ENCODE assay signal across 9 cellular contexts in the genomic region with DNA sequence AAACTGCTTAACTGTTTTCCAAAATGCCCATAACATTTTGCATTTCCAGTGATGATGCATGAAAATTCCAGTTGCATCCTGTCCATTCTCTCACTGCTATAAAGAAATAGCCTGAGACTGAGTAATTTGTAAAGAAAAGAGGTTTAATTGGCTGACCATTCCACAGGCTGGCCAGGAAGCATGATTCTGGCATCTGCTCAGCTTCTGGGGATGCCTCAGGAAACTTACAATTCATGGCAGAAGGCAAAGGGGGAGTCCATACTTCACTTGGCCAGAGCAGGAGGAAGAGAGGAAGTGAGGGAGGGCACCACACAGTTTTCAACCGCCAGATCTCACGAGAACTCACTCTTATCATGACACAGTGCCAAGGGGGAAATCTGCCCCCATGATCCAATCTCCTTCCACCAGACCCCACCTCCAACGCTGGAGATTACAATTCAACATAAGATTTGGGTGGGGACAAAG. TPM values are rescaled to one million over a fixed set of nuclear protein-coding genes. Genes with fewer than 3 reads are reported as not detected.
DNase-seq lines count a peak whose midpoint lies in the region; ATAC-seq and TF ChIP-seq lines count a peak whose summit lies in the region.
"Had no signal": no experiment of that assay in that cellular context is flagged by ENCODE, and none has a peak within 500 bp of the region (broad histone marks: within the 10 kb centered on the region; RNA-seq: fewer than 3 reads in every experiment).

No MANE protein-coding gene starts in this region.

- H3K27ac Mint-ChIP-seq in neural crest cell (ENCODE audit: unreplicated experiment): no peak overlapping the region

- TF ChIP-seq CTCF in mammary epithelial cell (conservative IDR thresholded peaks at IDR 0.05 in 1 of 2, IDR thresholded peaks at IDR 0.05 in 1 of 2; ENCODE audit: extremely low read depth in 1 of 2, insufficient read depth in 1 of 2, low read depth in 1 of 2, low read length in 2 of 2) (no peak), neural crest cell (conservative IDR thresholded peaks at IDR 0.05) (no peak)

- no peaks in the 10 kb centered on the region for H3K27me3 Mint-ChIP-seq in neural crest cell (ENCODE audit: low read depth)

- H3K4me3 Mint-ChIP-seq in neural crest cell: peak overlapping the region; percentile 5

- peaks cover 17% of the 10 kb centered on the region for H3K36me3 Mint-ChIP-seq in neural crest cell (ENCODE audit: low read depth)

- 97% methylated on average over 3 of the region's 3 CpGs for WGBS in mammary epithelial cell (ENCODE audit: low coverage, missing lambda C conversion rate)

- H3K9me3 ChIP-seq in mammary epithelial cell (replicated peaks; ENCODE audit: insufficient read depth, low read length): no peaks in the 10 kb centered on the region

- dilution Hi-C loops in mammary epithelial cell (cut with HindIII; ENCODE audit: low sequenced_read_pairs): no loop called here

- H3K4me2 ChIP-seq in mammary epithelial cell (ENCODE audit: insufficient read depth, low read depth, low read length): peak overlapping the region; percentile 97

- H3K4me1 Mint-ChIP-seq in neural crest cell: peaks cover 46% of the 10 kb centered on the region

- H3K9ac ChIP-seq in mammary epithelial cell (ENCODE audit: insufficient read depth, low read length): no peak overlapping the region

- no peaks in the 10 kb centered on the region for H3K27me3 ChIP-seq in mammary epithelial cell (ENCODE audit: insufficient read depth, low read length)

- intact Hi-C loops in mammary epithelial cell (cut with micrococcal nuclease): loop anchor here (2.0 kb wide), 1 partner anchor 22 kb away; no protein-coding TSS in a partner anchor

- no peaks in the 10 kb centered on the region for H4K20me1 ChIP-seq in mammary epithelial cell (ENCODE audit: insufficient read depth, low read length)

- no peak overlapping the region for H3K4me3 ChIP-seq in mammary epithelial cell (replicated peaks in 1 of 3; ENCODE audit: insufficient read depth in 1 of 3, low read depth in 2 of 3, low read length in 3 of 3)

- CTCF ChIA-PET in mammary epithelial cell (lab: Charles Lee; ENCODE audit: low non-redundant PET): interaction anchor here (0.7 kb wide), 1 partner anchor 14 kb away, joined by 4 read pairs; no protein-coding TSS in a partner anchor

- H3K36me3 ChIP-seq in mammary epithelial cell (ENCODE audit: insufficient read depth, low read length): no peaks in the 10 kb centered on the region

- H2AFZ ChIP-seq in mammary epithelial cell (ENCODE audit: low read depth, low read length): peak overlapping the region; percentile 50

- ATAC-seq in GM18873 (IDR thresholded peaks at IDR 0.05; ENCODE audit: low FRiP score, unreplicated experiment): no peak

- in situ Hi-C loops in mammary epithelial cell (cut with MboI; ENCODE audit: low sequenced_read_pairs in 2 of 2): no loop called here

- DNase-seq in EH (ENCODE audit: low read depth) (peak; percentile 93), OCI-M1 (lab: John Stamatoyannopoulos, UW) (peak; percentile 88), mammary epithelial cell (peak; percentile 66), neural crest cell (ENCODE audit: low read depth, low spot score) (no peak), NCI-H69 (lab: John Stamatoyannopoulos, UW) (no peak), mesenteric fat pad (ENCODE audit: low spot score) (no peak), NCI-H1436 treated with DMSO at 0.1 percent for 48 hours (lab: John Stamatoyannopoulos, UW) (no peak)

- no TSS peak for BruUV-seq in mammary epithelial cell (replicated peaks; lab: Mats Ljungman, UMichigan)

- H3K9me3 Mint-ChIP-seq in neural crest cell: no peaks in the 10 kb centered on the region

- H3K4me1 ChIP-seq in mammary epithelial cell (ENCODE audit: insufficient read depth, low read length): peaks cover 34% of the 10 kb centered on the region

- H3K79me2 ChIP-seq in mammary epithelial cell (ENCODE audit: insufficient read depth, low read length): peaks cover 13% of the 10 kb centered on the region

- peak overlapping the region; percentile 90 for H3K27ac ChIP-seq in mammary epithelial cell (ENCODE audit: insufficient read depth, low read depth, low read length)

RNA-seq across cellular contexts. Expression of a gene that starts 18.2 kb away (rescaled TPM):
- total RNA-seq in mammary epithelial cell: 1 to 10 TPM; 3.8 to 4.6 TPM
- 0.57 TPM for polyA plus RNA-seq in mammary epithelial cell
- 0.21 TPM for polyA minus RNA-seq in mammary epithelial cell
- 9.5 and 10.6 TPM in 2 replicates for total RNA-seq in neural crest cell
- total RNA-seq in mesenteric fat pad: 9.2 TPM

RNA-seq across cellular contexts. Expression of a gene that starts 43.6 kb away (rescaled TPM):
- not detected for total RNA-seq in mammary epithelial cell
- polyA plus RNA-seq in mammary epithelial cell: not detected
- not detected for polyA minus RNA-seq in mammary epithelial cell
- total RNA-seq in neural crest cell: not detected in 2 replicates
- total RNA-seq in mesenteric fat pad: 0.39 TPM
- polyA plus RNA-seq: neural cell had no signal

Comparison
In these comparisons a context has a peak if more than half of its experiments do, and no peak if none do; other contexts are left out.
1. DNase-seq: peak in EH (single experiment), OCI-M1 (single experiment) and mammary epithelial cell (single experiment); none in neural crest cell (single experiment), NCI-H69 (single experiment), mesenteric fat pad (single experiment) and NCI-H1436 treated with DMSO at 0.1 percent for 48 hours (single experiment).